17 cellular contexts compared by ENCODE assay signal in genomic region chr10:102437515-102437914, GRCh38. TPM values are rescaled to one million over a fixed set of nuclear protein-coding genes. Genes with fewer than 3 reads are reported as not detected.
DNase-seq lines count a peak whose midpoint lies in the region; ATAC-seq and TF ChIP-seq lines count a peak whose summit lies in the region.
"Had no signal": no experiment of that assay in that cellular context is flagged by ENCODE, and none has a peak within 500 bp of the region (broad histone marks: within the 10 kb centered on the region; RNA-seq: fewer than 3 reads in every experiment).

No MANE protein-coding gene starts in this region.

- H3K9me3 Mint-ChIP-seq in CD8-positive, alpha-beta T cell, result no peaks in the 10 kb centered on the region
- no peaks in the 10 kb centered on the region for H3K9me3 Mint-ChIP-seq in dendritic cell treated with granulocyte-macrophage colony-stimulating factor and Interleukin-4, amounts not matched to agents 40 ng/mL and 50 ng/mL, for 4 days

- no peak for ATAC-seq in CD8-positive, alpha-beta T cell
- no peak for ATAC-seq in HG03095 (IDR thresholded peaks at IDR 0.05; ENCODE audit: unreplicated experiment)
- ATAC-seq: gastrocnemius medialis, Right ventricle myocardium inferior had no signal

- POLR2A ChIA-PET in CD8-positive, alpha-beta T cell (lab: Charles Lee), result no interaction called here

- peaks cover 9% of the 10 kb centered on the region for H3K79me2 ChIP-seq in ACC112 (ENCODE audit: control insufficient read depth, insufficient read depth, low read length, unreplicated experiment)

- peaks cover 45% of the 10 kb centered on the region for H3K4me1 Mint-ChIP-seq in CD8-positive, alpha-beta T cell (ENCODE audit: low read depth)
- peaks cover 74% of the 10 kb centered on the region for H3K4me1 Mint-ChIP-seq in dendritic cell treated with granulocyte-macrophage colony-stimulating factor and Interleukin-4, amounts not matched to agents 40 ng/mL and 50 ng/mL, for 4 days (ENCODE audit: low read depth)

- intact Hi-C loops in CD8-positive, alpha-beta T cell (cut with DNase I, micrococcal nuclease), result loop anchor here in 1 of 2 experiments (10.0 kb wide), 1 partner anchor 383 kb away; the partner anchor contains the start of gene ARMH3
- intact Hi-C loops in dendritic cell treated with granulocyte-macrophage colony-stimulating factor and Interleukin-4, amounts not matched to agents 40 ng/mL and 50 ng/mL, for 4 days (cut with micrococcal nuclease), result no loop called here
- intact Hi-C loops in tibial artery (cut with DNase I; ENCODE audit: low total_unique reads), result no loop called here

- no peaks in the 10 kb centered on the region for H3K27me3 ChIP-seq in ACC112 (ENCODE audit: insufficient read depth, low read length)
- no peaks in the 10 kb centered on the region for H3K27me3 ChIP-seq in CD8-positive, alpha-beta T cell (ENCODE audit: insufficient read depth, low read length)
- H3K27me3 ChIP-seq in brain microvascular endothelial cell (replicated peaks), result no peaks in the 10 kb centered on the region
- H3K27me3 ChIP-seq in tibial artery, result peaks cover 0 to 45% of the 10 kb centered on the region in 2 donors

- no peaks in the 10 kb centered on the region for H3K27me3 Mint-ChIP-seq in CD8-positive, alpha-beta T cell (ENCODE audit: low read depth)
- no peaks in the 10 kb centered on the region for H3K27me3 Mint-ChIP-seq in dendritic cell treated with granulocyte-macrophage colony-stimulating factor and Interleukin-4, amounts not matched to agents 40 ng/mL and 50 ng/mL, for 4 days

- peaks cover 4% of the 10 kb centered on the region for H3K36me3 Mint-ChIP-seq in CD8-positive, alpha-beta T cell
- H3K36me3 Mint-ChIP-seq in dendritic cell treated with granulocyte-macrophage colony-stimulating factor and Interleukin-4, amounts not matched to agents 40 ng/mL and 50 ng/mL, for 4 days (ENCODE audit: low read depth), result peaks cover 27% of the 10 kb centered on the region

- H3K4me3 ChIP-seq in ACC112 (ENCODE audit: low read depth, low read length) (peak overlapping the region; percentile 2; the same call in 1 of the 2 replicates), brain microvascular endothelial cell (ENCODE audit: low read depth, low read length) (no peak overlapping the region), tibial artery (no peak overlapping the region)
- no peak overlapping the region for H3K4me3 ChIP-seq in CD8-positive, alpha-beta T cell (ENCODE audit: low read depth, low read length)
- H3K4me3 ChIP-seq: gastrocnemius medialis, transverse colon had no signal

- H3K36me3 ChIP-seq in ACC112 (ENCODE audit: insufficient read depth, low read length), result 0 out of 2 replicates have a peak, but pooled peaks cover 3% of the 10 kb centered on the region
- no peaks in the 10 kb centered on the region for H3K36me3 ChIP-seq in CD8-positive, alpha-beta T cell (ENCODE audit: insufficient read depth, low read length)
- no peaks in the 10 kb centered on the region for H3K36me3 ChIP-seq in brain microvascular endothelial cell (replicated peaks)
- no peaks in the 10 kb centered on the region for H3K36me3 ChIP-seq in tibial artery
- H3K36me3 ChIP-seq: gastrocnemius medialis, transverse colon had no signal

- TF ChIP-seq CTCF in CD8-positive, alpha-beta T cell (IDR thresholded peaks at IDR 0.05), result no peak
- TF ChIP-seq CTCF in brain microvascular endothelial cell (IDR thresholded peaks at IDR 0.05; ENCODE audit: low read depth, low read length, missing control alignments), result no peak
- TF ChIP-seq CTCF in tibial artery (IDR thresholded peaks at IDR 0.05), result no peak

- in situ Hi-C loops in brain microvascular endothelial cell (cut with HindIII; ENCODE audit: low pct_ligation_motif_present, low sequenced_read_pairs), result no loop called here

- H3K27ac Mint-ChIP-seq in CD8-positive, alpha-beta T cell, result peak overlapping the region; percentile 7
- H3K27ac Mint-ChIP-seq in dendritic cell treated with granulocyte-macrophage colony-stimulating factor and Interleukin-4, amounts not matched to agents 40 ng/mL and 50 ng/mL, for 4 days, result peak overlapping the region; percentile 65

- H3K27ac ChIP-seq in ACC112 (ENCODE audit: low read depth, low read length) (no peak overlapping the region), brain microvascular endothelial cell (no peak overlapping the region), tibial artery (no peak overlapping the region)
- no peak overlapping the region for H3K27ac ChIP-seq in CD8-positive, alpha-beta T cell (ENCODE audit: low read depth, low read length)
- H3K27ac ChIP-seq: gastrocnemius medialis, transverse colon had no signal

- H3K4me3 Mint-ChIP-seq in CD8-positive, alpha-beta T cell, result peak overlapping the region; percentile 63
- H3K4me3 Mint-ChIP-seq in dendritic cell treated with granulocyte-macrophage colony-stimulating factor and Interleukin-4, amounts not matched to agents 40 ng/mL and 50 ng/mL, for 4 days, result peak overlapping the region; percentile 75

- H2AFZ ChIP-seq in ACC112 (ENCODE audit: low read length, unreplicated experiment), result no peak overlapping the region

- CTCF ChIA-PET in CD8-positive, alpha-beta T cell (lab: Charles Lee), result no interaction called here

- H3K4me1 ChIP-seq in ACC112 (ENCODE audit: control insufficient read depth, insufficient read depth, low read length, unreplicated experiment), result peaks cover 16% of the 10 kb centered on the region
- H3K4me1 ChIP-seq in CD8-positive, alpha-beta T cell (ENCODE audit: insufficient read depth, low read length), result peaks cover 49% of the 10 kb centered on the region
- peaks cover 0 to 14% (median 9%) of the 10 kb centered on the region in 4 donors for H3K4me1 ChIP-seq in tibial artery
- H3K4me1 ChIP-seq: gastrocnemius medialis had no signal

- DNase-seq in CD8-positive, alpha-beta T cell, result no peak
- no peak for DNase-seq in brain microvascular endothelial cell
- DNase-seq in tibial artery, result no peak
- DNase-seq: activated CD4-positive, CD25-positive, alpha-beta regulatory T cell; DMS 273 treated with DMSO at 0.1 percent for 48 hours; gastrocnemius medialis; GF-D8; IMR-90; NCI-H187; NCI-H345; small intestine; transverse colon had no signal

- no peaks in the 10 kb centered on the region for H3K9me3 ChIP-seq in CD8-positive, alpha-beta T cell (ENCODE audit: low read length)
- H3K9me3 ChIP-seq in tibial artery, result no peaks in the 10 kb centered on the region
- H3K9me3 ChIP-seq: gastrocnemius medialis, transverse colon had no signal

RNA-seq across cellular contexts. Expression of gene CUEDC2, which starts 5.1 kb away (rescaled TPM):
- 10 to 100 TPM; 24.2 to 27.0 TPM for total RNA-seq in CD8-positive, alpha-beta T cell

RNA-seq across cellular contexts. Expression of gene C10orf95, which starts 13.8 kb away (rescaled TPM):
- under 1 TPM; 0.31 to 0.35 TPM for total RNA-seq in CD8-positive, alpha-beta T cell
- total RNA-seq: gastrocnemius medialis, IMR-90, posterior vena cava, Right ventricle myocardium inferior had no signal

RNA-seq across cellular contexts. Expression of gene FBXL15, which starts 16.9 kb away (rescaled TPM):
- 1 to 10 TPM; 7.0 to 7.9 TPM for total RNA-seq in CD8-positive, alpha-beta T cell

RNA-seq across cellular contexts. Expression of gene PSD, which starts 18.9 kb away (rescaled TPM):
- total RNA-seq in CD8-positive, alpha-beta T cell, result 10 to 100 TPM; 16.7 to 18.2 TPM

RNA-seq across cellular contexts. Expression of gene NFKB2, which starts 42.0 kb away (rescaled TPM):
- total RNA-seq in CD8-positive, alpha-beta T cell, result 100 to 1,000 TPM; 369 to 398 TPM
